Comparison of ENCODE assay signal across 14 cellular contexts in the genomic region with DNA sequence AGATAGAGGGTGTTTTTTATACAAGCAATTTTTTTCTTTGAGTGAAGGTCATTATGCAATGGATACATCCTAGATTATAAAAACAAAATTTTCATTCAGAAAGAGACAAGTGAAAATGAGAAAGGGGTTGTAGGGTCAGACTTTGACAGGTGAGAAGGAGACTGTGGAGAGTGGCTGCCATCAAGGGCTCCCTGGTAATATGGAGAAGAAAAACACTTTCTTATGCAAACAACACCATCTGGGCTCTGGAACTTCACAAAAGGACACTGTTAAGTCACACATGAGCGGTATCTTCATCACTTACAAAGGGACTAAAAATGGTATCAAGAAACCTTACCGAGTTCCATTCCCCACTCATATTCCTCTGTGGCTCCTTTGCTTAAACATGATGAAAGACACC. TPM values are rescaled to one million over a fixed set of nuclear protein-coding genes. Genes with fewer than 3 reads are reported as not detected.
DNase-seq lines count a peak whose midpoint lies in the region; ATAC-seq and TF ChIP-seq lines count a peak whose summit lies in the region.
"Had no signal": no experiment of that assay in that cellular context is flagged by ENCODE, and none has a peak within 500 bp of the region (broad histone marks: within the 10 kb centered on the region; RNA-seq: fewer than 3 reads in every experiment).

No MANE protein-coding gene starts in this region.

- ATAC-seq in WTC11 = peak; percentile 79
- no peak for ATAC-seq in right cardiac atrium
- no peak for ATAC-seq in heart right ventricle
- ATAC-seq in GM21737 (IDR thresholded peaks at IDR 0.05; ENCODE audit: unreplicated experiment) = no peak

- 0 out of 2 replicates have a peak overlapping the region, but pooled peaks have one; percentile 47 for H3K27ac Mint-ChIP-seq in WTC11
- H3K27ac Mint-ChIP-seq: CD8-positive, alpha-beta memory T cell; IgD-negative memory B cell had no signal

- CTCF ChIA-PET in WTC11 (lab: Charles Lee) = no interaction called here

- no peak overlapping the region for H3K4me2 ChIP-seq in parathyroid adenoma (ENCODE audit: low read length)
- H3K4me2 ChIP-seq: BLaER1 had no signal

- no peak overlapping the region for H3K27ac ChIP-seq in HUES48 (ENCODE audit: low read depth, low read length)
- no peak overlapping the region for H3K27ac ChIP-seq in parathyroid adenoma
- no peak overlapping the region for H3K27ac ChIP-seq in right cardiac atrium (ENCODE audit: low read length)
- H3K27ac ChIP-seq in heart right ventricle = no peak overlapping the region
- H3K27ac ChIP-seq: BLaER1 had no signal

- H3K27me3 Mint-ChIP-seq in WTC11 (ENCODE audit: low read depth) = no peaks in the 10 kb centered on the region
- H3K27me3 Mint-ChIP-seq: IgD-negative memory B cell had no signal

- intact Hi-C loops in right cardiac atrium (cut with DNase I) = no loop called here
- intact Hi-C loops in heart right ventricle (cut with DNase I) = no loop called here

- POLR2A ChIA-PET in WTC11 (lab: Charles Lee) = no interaction called here

- no peak for TF ChIP-seq CTCF in WTC11 (IDR thresholded peaks at IDR 0.05)
- no peak for TF ChIP-seq CTCF in parathyroid adenoma (IDR thresholded peaks at IDR 0.05)
- TF ChIP-seq CTCF in heart right ventricle (IDR thresholded peaks at IDR 0.05) = no peak

- H3K9ac ChIP-seq in HUES48 (ENCODE audit: low read depth, low read length) = no peak overlapping the region
- no peak overlapping the region for H3K9ac ChIP-seq in parathyroid adenoma
- H3K9ac ChIP-seq: BLaER1 had no signal

- H3K36me3 ChIP-seq in HUES48 (ENCODE audit: control insufficient read depth, insufficient read depth, low read length) = no peaks in the 10 kb centered on the region
- no peaks in the 10 kb centered on the region for H3K36me3 ChIP-seq in parathyroid adenoma (ENCODE audit: control insufficient read depth, insufficient read depth, low read length)
- H3K36me3 ChIP-seq in heart right ventricle = peaks cover 0 to 22% (median 0%) of the 10 kb centered on the region in 9 donors
- H3K36me3 ChIP-seq: BLaER1 had no signal

- H3K9me3 ChIP-seq in HUES48 (ENCODE audit: control insufficient read depth, insufficient read depth, low read length) (no peaks in the 10 kb centered on the region), parathyroid adenoma (ENCODE audit: control insufficient read depth, low read length) (no peaks in the 10 kb centered on the region), right cardiac atrium (ENCODE audit: control insufficient read depth, low read length) (peaks cover 4% of the 10 kb centered on the region), heart right ventricle (no peaks in the 10 kb centered on the region)
- H3K9me3 ChIP-seq: BLaER1, Caco-2 had no signal

- 0 out of 2 replicates have a peak overlapping the region, but pooled peaks have one; percentile 0 for H3K4me3 ChIP-seq in HUES48 (ENCODE audit: low read depth, low read length)
- H3K4me3 ChIP-seq in parathyroid adenoma (ENCODE audit: low read depth, low read length) = no peak overlapping the region
- no peak overlapping the region for H3K4me3 ChIP-seq in right cardiac atrium (ENCODE audit: low read length)
- H3K4me3 ChIP-seq in heart right ventricle = no peak overlapping the region
- H3K4me3 ChIP-seq: BLaER1 had no signal

- H3K27me3 ChIP-seq in HUES48 (ENCODE audit: control insufficient read depth, insufficient read depth, low read length) (no peaks in the 10 kb centered on the region), parathyroid adenoma (ENCODE audit: control insufficient read depth, insufficient read depth, low read length) (no peaks in the 10 kb centered on the region), right cardiac atrium (ENCODE audit: control insufficient read depth, insufficient read depth) (no peaks in the 10 kb centered on the region), heart right ventricle (no peaks in the 10 kb centered on the region)
- H3K27me3 ChIP-seq: BLaER1 had no signal

- H3K4me1 Mint-ChIP-seq in WTC11 = peaks cover 32% of the 10 kb centered on the region
- H3K4me1 Mint-ChIP-seq: CD8-positive, alpha-beta memory T cell; IgD-negative memory B cell had no signal

- WGBS in right cardiac atrium = 71% methylated on average over 2 of the region's 2 CpGs
- 77 to 79% methylated on average over 2 of the region's 2 CpGs for WGBS in heart right ventricle, 2 donors

- H3K4me1 ChIP-seq in HUES48 (ENCODE audit: control insufficient read depth, insufficient read depth, low read length) = peaks cover 35% of the 10 kb centered on the region
- no peaks in the 10 kb centered on the region for H3K4me1 ChIP-seq in parathyroid adenoma
- peaks cover 1% of the 10 kb centered on the region for H3K4me1 ChIP-seq in right cardiac atrium (ENCODE audit: control insufficient read depth, insufficient read depth, low read length)
- H3K4me1 ChIP-seq in heart right ventricle = no peaks in the 10 kb centered on the region
- H3K4me1 ChIP-seq: BLaER1, Caco-2 had no signal

- peaks cover 6% of the 10 kb centered on the region for H3K9me3 Mint-ChIP-seq in WTC11

- H3K79me2 ChIP-seq in parathyroid adenoma = no peaks in the 10 kb centered on the region

- H3K4me3 Mint-ChIP-seq in WTC11 = no peak overlapping the region
- H3K4me3 Mint-ChIP-seq: CD8-positive, alpha-beta memory T cell; IgD-negative memory B cell had no signal

- peak overlapping the region; percentile 15 for H2AFZ ChIP-seq in parathyroid adenoma

- DNase-seq in DMS53 (lab: John Stamatoyannopoulos, UW) (peak; percentile 4), WTC11 (ENCODE audit: low spot score) (no peak), right cardiac atrium (no peak), heart right ventricle (no peak)
- DNase-seq: 8988T; AML-193; Caco-2; CD8-positive, alpha-beta memory T cell; KG1 had no signal

- no peaks in the 10 kb centered on the region for H3K36me3 Mint-ChIP-seq in WTC11
- H3K36me3 Mint-ChIP-seq: CD8-positive, alpha-beta memory T cell had no signal

TF ChIP-seq in WTC11, 78 proteins besides CTCF, POLR2A, EP300 and RAD21:
- no peak for TF ChIP-seq CBFB (CRISPR knock-in tag; IDR thresholded peaks at IDR 0.05; ENCODE audit: low read depth)
- no peak for TF ChIP-seq GRHL2 (CRISPR knock-in tag; IDR thresholded peaks at IDR 0.05; ENCODE audit: insufficient replicate concordance, severe bottlenecking)
- TF ChIP-seq, protein P1, sequence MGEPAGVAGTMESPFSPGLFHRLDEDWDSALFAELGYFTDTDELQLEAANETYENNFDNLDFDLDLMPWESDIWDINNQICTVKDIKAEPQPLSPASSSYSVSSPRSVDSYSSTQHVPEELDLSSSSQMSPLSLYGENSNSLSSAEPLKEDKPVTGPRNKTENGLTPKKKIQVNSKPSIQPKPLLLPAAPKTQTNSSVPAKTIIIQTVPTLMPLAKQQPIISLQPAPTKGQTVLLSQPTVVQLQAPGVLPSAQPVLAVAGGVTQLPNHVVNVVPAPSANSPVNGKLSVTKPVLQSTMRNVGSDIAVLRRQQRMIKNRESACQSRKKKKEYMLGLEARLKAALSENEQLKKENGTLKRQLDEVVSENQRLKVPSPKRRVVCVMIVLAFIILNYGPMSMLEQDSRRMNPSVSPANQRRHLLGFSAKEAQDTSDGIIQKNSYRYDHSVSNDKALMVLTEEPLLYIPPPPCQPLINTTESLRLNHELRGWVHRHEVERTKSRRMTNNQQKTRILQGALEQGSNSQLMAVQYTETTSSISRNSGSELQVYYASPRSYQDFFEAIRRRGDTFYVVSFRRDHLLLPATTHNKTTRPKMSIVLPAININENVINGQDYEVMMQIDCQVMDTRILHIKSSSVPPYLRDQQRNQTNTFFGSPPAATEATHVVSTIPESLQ (CRISPR knock-in tag; IDR thresholded peaks at IDR 0.05) = no peak

RNA-seq across cellular contexts. Expression of a gene that starts 23.5 kb away (rescaled TPM):
- total RNA-seq in WTC11 (2021) (1.4 to 4.5 TPM (median 1.4 TPM) in 3 replicates), right cardiac atrium (1,000 to 10,000 TPM in 1 of 4 donors, 100 to 1,000 TPM in 3; 566 to 1,240 (median 707) TPM), heart right ventricle (100 to 1,000 TPM in 4 of 10 donors, 10 to 100 TPM in 6; 43.9 to 399 (median 84.7) TPM)
- polyA plus RNA-seq in right cardiac atrium (518 TPM), heart right ventricle (100 to 1,000 TPM; 141 to 255 TPM)
- total RNA-seq: Caco-2; CD8-positive, alpha-beta memory T cell had no signal
- polyA plus RNA-seq: CD8-positive, alpha-beta memory T cell; IgD-negative memory B cell had no signal
